Comparison of ENCODE assay signal across 15 cellular contexts in genomic region chr11:90053545-90053944, GRCh38. TPM values are rescaled to one million over a fixed set of nuclear protein-coding genes. Genes with fewer than 3 reads are reported as not detected.
"Had no signal": no experiment of that assay in that cellular context is flagged by ENCODE, and none has a peak within 500 bp of the region (broad histone marks: within the 10 kb centered on the region; RNA-seq: fewer than 3 reads in every experiment).

No MANE protein-coding gene starts in this region.

RNA-seq across cellular contexts. Expression of gene TRIM49C, which starts 22.6 kb away (rescaled TPM):
- total RNA-seq: stomach, subcutaneous adipose tissue, suprapubic skin, temporal lobe, thoracic aorta, thyroid gland, tibial nerve, transverse colon, upper lobe of left lung, upper lobe of right lung, ureter, urinary bladder, uterus, vagina had no signal
- polyA plus RNA-seq: stomach, urinary bladder had no signal

RNA-seq across cellular contexts. Expression of gene UBTFL1, which starts 32.2 kb away (rescaled TPM):
- total RNA-seq: stomach, subcutaneous adipose tissue, suprapubic skin, temporal lobe, thoracic aorta, thyroid gland, tibial nerve, transverse colon, upper lobe of left lung, upper lobe of right lung, ureter, urinary bladder, uterus, vagina had no signal
- polyA plus RNA-seq: stomach, thymus, urinary bladder had no signal
